ENCODE assay signal across 1 cellular context in the genomic region with DNA sequence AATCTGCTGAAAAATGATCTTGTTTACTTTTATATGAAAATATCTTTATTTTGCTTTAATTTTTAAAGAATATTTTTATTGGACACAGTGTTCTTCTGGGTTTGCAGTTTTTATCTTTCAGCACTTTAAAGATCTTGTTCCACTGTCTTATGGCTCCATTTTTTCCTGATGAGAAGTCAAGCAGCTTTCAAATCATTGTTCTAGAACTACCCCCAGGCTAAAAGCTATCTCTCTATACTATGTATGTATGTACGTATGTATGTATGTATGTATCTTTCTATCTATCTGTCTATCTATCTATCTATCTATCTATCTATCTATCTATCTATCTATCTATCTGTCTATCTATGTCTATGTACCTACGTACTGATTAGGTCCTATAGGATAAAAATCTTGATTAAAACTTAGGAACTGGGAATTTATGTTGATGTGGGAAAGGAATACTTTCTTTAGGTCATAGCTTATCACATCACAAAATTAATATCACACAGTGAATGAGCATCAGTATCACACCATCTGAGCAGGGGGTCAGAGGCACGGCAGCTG.
A peak's percentile ranks its signal among the peaks of the same experiment; 100 is the strongest.
TF ChIP-seq lines count a peak whose summit lies in the region.

No MANE protein-coding gene starts in this region.

TF ChIP-seq in K562, 482 proteins besides CTCF, POLR2A, EP300 and RAD21 (continued from another document):
- TF ChIP-seq KLF16 (IDR thresholded peaks at IDR 0.05): no peak
- no peak for TF ChIP-seq TFAM (CRISPR knock-in tag; conservative IDR thresholded peaks at IDR 0.05)
- TF ChIP-seq, protein P1, sequence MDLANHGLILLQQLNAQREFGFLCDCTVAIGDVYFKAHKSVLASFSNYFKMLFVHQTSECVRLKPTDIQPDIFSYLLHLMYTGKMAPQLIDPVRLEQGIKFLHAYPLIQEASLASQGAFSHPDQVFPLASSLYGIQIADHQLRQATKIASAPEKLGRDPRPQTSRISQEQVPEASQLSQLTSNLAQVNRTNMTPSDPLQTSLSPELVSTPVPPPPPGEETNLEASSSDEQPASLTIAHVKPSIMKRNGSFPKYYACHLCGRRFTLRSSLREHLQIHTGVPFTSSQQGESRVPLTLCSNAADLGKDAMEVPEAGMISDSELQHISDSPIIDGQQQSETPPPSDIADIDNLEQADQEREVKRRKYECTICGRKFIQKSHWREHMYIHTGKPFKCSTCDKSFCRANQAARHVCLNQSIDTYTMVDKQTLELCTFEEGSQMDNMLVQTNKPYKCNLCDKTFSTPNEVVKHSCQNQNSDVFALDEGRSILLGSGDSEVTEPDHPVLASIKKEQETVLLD (IDR thresholded peaks at IDR 0.05): peak; percentile 78; the same call in 1 of the 2 replicates
- TF ChIP-seq, protein P2, sequence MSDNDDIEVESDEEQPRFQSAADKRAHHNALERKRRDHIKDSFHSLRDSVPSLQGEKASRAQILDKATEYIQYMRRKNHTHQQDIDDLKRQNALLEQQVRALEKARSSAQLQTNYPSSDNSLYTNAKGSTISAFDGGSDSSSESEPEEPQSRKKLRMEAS (CRISPR knock-in tag; IDR thresholded peaks at IDR 0.05): no peak
- TF ChIP-seq GABPA (tag; conservative IDR thresholded peaks at IDR 0.05; ENCODE audit: low read depth): no peak
- TF ChIP-seq ZNF324 (CRISPR knock-in tag; IDR thresholded peaks at IDR 0.05): no peak
- no peak for TF ChIP-seq CBX2 (IDR thresholded peaks at IDR 0.05; ENCODE audit: insufficient read depth, low read length, poor library complexity, severe bottlenecking)
- no peak for TF ChIP-seq SIRT6 (IDR thresholded peaks at IDR 0.05; ENCODE audit: low read depth, low read length)
- no peak for TF ChIP-seq CHCHD3 (CRISPR knock-in tag; IDR thresholded peaks at IDR 0.05)
- TF ChIP-seq STAG1 (CRISPR knock-in tag; IDR thresholded peaks at IDR 0.05; ENCODE audit: borderline replicate concordance): no peak
- TF ChIP-seq, protein P3, sequence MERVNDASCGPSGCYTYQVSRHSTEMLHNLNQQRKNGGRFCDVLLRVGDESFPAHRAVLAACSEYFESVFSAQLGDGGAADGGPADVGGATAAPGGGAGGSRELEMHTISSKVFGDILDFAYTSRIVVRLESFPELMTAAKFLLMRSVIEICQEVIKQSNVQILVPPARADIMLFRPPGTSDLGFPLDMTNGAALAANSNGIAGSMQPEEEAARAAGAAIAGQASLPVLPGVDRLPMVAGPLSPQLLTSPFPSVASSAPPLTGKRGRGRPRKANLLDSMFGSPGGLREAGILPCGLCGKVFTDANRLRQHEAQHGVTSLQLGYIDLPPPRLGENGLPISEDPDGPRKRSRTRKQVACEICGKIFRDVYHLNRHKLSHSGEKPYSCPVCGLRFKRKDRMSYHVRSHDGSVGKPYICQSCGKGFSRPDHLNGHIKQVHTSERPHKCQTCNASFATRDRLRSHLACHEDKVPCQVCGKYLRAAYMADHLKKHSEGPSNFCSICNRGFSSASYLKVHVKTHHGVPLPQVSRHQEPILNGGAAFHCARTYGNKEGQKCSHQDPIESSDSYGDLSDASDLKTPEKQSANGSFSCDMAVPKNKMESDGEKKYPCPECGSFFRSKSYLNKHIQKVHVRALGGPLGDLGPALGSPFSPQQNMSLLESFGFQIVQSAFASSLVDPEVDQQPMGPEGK (CRISPR knock-in tag; IDR thresholded peaks at IDR 0.05; ENCODE audit: borderline replicate concordance): no peak
- no peak for TF ChIP-seq SP1 (CRISPR knock-in tag; IDR thresholded peaks at IDR 0.05)
- TF ChIP-seq, protein P4, sequence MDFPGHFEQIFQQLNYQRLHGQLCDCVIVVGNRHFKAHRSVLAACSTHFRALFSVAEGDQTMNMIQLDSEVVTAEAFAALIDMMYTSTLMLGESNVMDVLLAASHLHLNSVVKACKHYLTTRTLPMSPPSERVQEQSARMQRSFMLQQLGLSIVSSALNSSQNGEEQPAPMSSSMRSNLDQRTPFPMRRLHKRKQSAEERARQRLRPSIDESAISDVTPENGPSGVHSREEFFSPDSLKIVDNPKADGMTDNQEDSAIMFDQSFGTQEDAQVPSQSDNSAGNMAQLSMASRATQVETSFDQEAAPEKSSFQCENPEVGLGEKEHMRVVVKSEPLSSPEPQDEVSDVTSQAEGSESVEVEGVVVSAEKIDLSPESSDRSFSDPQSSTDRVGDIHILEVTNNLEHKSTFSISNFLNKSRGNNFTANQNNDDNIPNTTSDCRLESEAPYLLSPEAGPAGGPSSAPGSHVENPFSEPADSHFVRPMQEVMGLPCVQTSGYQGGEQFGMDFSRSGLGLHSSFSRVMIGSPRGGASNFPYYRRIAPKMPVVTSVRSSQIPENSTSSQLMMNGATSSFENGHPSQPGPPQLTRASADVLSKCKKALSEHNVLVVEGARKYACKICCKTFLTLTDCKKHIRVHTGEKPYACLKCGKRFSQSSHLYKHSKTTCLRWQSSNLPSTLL (IDR thresholded peaks at IDR 0.05): no peak
- TF ChIP-seq, protein P5, sequence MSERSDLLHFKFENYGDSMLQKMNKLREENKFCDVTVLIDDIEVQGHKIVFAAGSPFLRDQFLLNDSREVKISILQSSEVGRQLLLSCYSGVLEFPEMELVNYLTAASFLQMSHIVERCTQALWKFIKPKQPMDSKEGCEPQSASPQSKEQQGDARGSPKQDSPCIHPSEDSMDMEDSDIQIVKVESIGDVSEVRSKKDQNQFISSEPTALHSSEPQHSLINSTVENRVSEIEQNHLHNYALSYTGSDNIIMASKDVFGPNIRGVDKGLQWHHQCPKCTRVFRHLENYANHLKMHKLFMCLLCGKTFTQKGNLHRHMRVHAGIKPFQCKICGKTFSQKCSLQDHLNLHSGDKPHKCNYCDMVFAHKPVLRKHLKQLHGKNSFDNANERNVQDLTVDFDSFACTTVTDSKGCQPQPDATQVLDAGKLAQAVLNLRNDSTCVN (CRISPR knock-in tag; IDR thresholded peaks at IDR 0.05): no peak
- no peak for TF ChIP-seq ZEB2 (IDR thresholded peaks at IDR 0.05)
- TF ChIP-seq KLF10 (CRISPR knock-in tag; IDR thresholded peaks at IDR 0.05): no peak
- TF ChIP-seq MTA1 (IDR thresholded peaks at IDR 0.05; ENCODE audit: borderline replicate concordance): peak; percentile 35; the same call in 1 of the 2 replicates
- TF ChIP-seq KLF6 (CRISPR knock-in tag; IDR thresholded peaks at IDR 0.05; ENCODE audit: borderline replicate concordance): no peak
- no peak for TF ChIP-seq ZNF165 (CRISPR knock-in tag; IDR thresholded peaks at IDR 0.05; ENCODE audit: borderline replicate concordance)
- peak; percentile 89 for TF ChIP-seq GATAD2B (IDR thresholded peaks at IDR 0.05; ENCODE audit: borderline replicate concordance)
- TF ChIP-seq, protein P6, sequence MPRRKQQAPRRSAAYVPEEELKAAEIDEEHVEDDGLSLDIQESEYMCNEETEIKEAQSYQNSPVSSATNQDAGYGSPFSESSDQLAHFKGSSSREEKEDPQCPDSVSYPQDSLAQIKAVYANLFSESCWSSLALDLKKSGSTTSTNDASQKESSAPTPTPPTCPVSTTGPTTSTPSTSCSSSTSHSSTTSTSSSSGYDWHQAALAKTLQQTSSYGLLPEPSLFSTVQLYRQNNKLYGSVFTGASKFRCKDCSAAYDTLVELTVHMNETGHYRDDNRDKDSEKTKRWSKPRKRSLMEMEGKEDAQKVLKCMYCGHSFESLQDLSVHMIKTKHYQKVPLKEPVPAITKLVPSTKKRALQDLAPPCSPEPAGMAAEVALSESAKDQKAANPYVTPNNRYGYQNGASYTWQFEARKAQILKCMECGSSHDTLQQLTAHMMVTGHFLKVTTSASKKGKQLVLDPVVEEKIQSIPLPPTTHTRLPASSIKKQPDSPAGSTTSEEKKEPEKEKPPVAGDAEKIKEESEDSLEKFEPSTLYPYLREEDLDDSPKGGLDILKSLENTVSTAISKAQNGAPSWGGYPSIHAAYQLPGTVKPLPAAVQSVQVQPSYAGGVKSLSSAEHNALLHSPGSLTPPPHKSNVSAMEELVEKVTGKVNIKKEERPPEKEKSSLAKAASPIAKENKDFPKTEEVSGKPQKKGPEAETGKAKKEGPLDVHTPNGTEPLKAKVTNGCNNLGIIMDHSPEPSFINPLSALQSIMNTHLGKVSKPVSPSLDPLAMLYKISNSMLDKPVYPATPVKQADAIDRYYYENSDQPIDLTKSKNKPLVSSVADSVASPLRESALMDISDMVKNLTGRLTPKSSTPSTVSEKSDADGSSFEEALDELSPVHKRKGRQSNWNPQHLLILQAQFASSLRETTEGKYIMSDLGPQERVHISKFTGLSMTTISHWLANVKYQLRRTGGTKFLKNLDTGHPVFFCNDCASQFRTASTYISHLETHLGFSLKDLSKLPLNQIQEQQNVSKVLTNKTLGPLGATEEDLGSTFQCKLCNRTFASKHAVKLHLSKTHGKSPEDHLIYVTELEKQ (CRISPR knock-in tag; IDR thresholded peaks at IDR 0.05): no peak
- no peak for TF ChIP-seq HMG20A (CRISPR knock-in tag; conservative IDR thresholded peaks at IDR 0.05)
- TF ChIP-seq ESRRB (CRISPR knock-in tag; IDR thresholded peaks at IDR 0.05; ENCODE audit: borderline replicate concordance): no peak
- no peak for TF ChIP-seq EZH2 (IDR thresholded peaks at IDR 0.05; ENCODE audit: borderline replicate concordance, low read depth, low read length)
